Comparison of ENCODE assay signal across 23 cellular contexts in genomic region chr16:69921125-69921524, GRCh38. TPM values are rescaled to one million over a fixed set of nuclear protein-coding genes. Genes with fewer than 3 reads are reported as not detected.
DNase-seq lines count a peak whose midpoint lies in the region; ATAC-seq and TF ChIP-seq lines count a peak whose summit lies in the region.
"Had no signal": no experiment of that assay in that cellular context is flagged by ENCODE, and none has a peak within 500 bp of the region (broad histone marks: within the 10 kb centered on the region; RNA-seq: fewer than 3 reads in every experiment).

No MANE protein-coding gene starts in this region.

- BruUV-seq in mammary epithelial cell (replicated peaks; lab: Mats Ljungman, UMichigan): no TSS peak

- TF ChIP-seq CTCF in breast epithelium (IDR thresholded peaks at IDR 0.05) (no peak), mammary epithelial cell (conservative IDR thresholded peaks at IDR 0.05 in 1 of 2, IDR thresholded peaks at IDR 0.05 in 1 of 2; ENCODE audit: extremely low read depth in 1 of 2, insufficient read depth in 1 of 2, low read depth in 1 of 2, low read length in 2 of 2) (no peak), body of pancreas (IDR thresholded peaks at IDR 0.05) (no peak)

- TF ChIP-seq POLR2A in breast epithelium (IDR thresholded peaks at IDR 0.05) (no peak), body of pancreas (IDR thresholded peaks at IDR 0.05) (no peak)

- no peak overlapping the region for H3K4me3 ChIP-seq in breast epithelium
- H3K4me3 ChIP-seq in mammary epithelial cell (replicated peaks in 1 of 3; ENCODE audit: insufficient read depth in 1 of 3, low read depth in 2 of 3, low read length in 3 of 3): no peak overlapping the region
- no peak overlapping the region for H3K4me3 ChIP-seq in aorta (ENCODE audit: low read length in 2 of 2)
- no peak overlapping the region for H3K4me3 ChIP-seq in body of pancreas
- H3K4me3 ChIP-seq: MG63, right lobe of liver, SJCRH30, testis had no signal

- H3K27ac ChIP-seq in breast epithelium (peak overlapping the region; percentile 15 to 41), mammary epithelial cell (ENCODE audit: insufficient read depth, low read depth, low read length) (no peak overlapping the region), aorta (ENCODE audit: low read depth in 1 of 2, low read length in 2 of 2) (peak overlapping the region; percentile 88 to 99), body of pancreas (no peak overlapping the region)
- H3K27ac ChIP-seq: 22Rv1, neutrophil, right lobe of liver, SJCRH30, testis had no signal

- no peaks in the 10 kb centered on the region for H3K79me2 ChIP-seq in mammary epithelial cell (ENCODE audit: insufficient read depth, low read length)

- H3K36me3 ChIP-seq in breast epithelium (no peaks in the 10 kb centered on the region), mammary epithelial cell (ENCODE audit: insufficient read depth, low read length) (no peaks in the 10 kb centered on the region), aorta (ENCODE audit: control insufficient read depth in 1 of 2, insufficient read depth in 2 of 2, low read length in 1 of 2) (no peaks in the 10 kb centered on the region), body of pancreas (replicated peaks in 1 of 2; ENCODE audit: insufficient read depth in 1 of 2, low read depth in 2 of 2) (no peaks in the 10 kb centered on the region)
- H3K36me3 ChIP-seq: MG63, SJCRH30 had no signal

- H2AFZ ChIP-seq in mammary epithelial cell (ENCODE audit: low read depth, low read length): no peak overlapping the region

- no peaks in the 10 kb centered on the region for H4K20me1 ChIP-seq in mammary epithelial cell (ENCODE audit: insufficient read depth, low read length)

- 32% methylated on average over 2 of the region's 2 CpGs for WGBS in mammary epithelial cell (ENCODE audit: low coverage, missing lambda C conversion rate)
- WGBS in aorta, 2 donors: 4 to 6% methylated on average over 2 of the region's 2 CpGs
- WGBS in body of pancreas, 2 donors: 86 to 89% methylated on average over 2 of the region's 2 CpGs

- H3K27me3 ChIP-seq in breast epithelium (no peaks in the 10 kb centered on the region), mammary epithelial cell (ENCODE audit: insufficient read depth, low read length) (no peaks in the 10 kb centered on the region), aorta (ENCODE audit: control insufficient read depth in 1 of 2, insufficient read depth in 2 of 2, low read length in 1 of 2) (no peaks in the 10 kb centered on the region), body of pancreas (no peaks in the 10 kb centered on the region)
- H3K27me3 ChIP-seq: MG63, neutrophil, right lobe of liver, SJCRH30, testis had no signal

- DNase-seq in breast epithelium (ENCODE audit: low spot score in 2 of 2): no peak
- DNase-seq in mammary epithelial cell: no peak
- peak; percentile 82 for DNase-seq in epidermal melanocyte (ENCODE audit: insufficient read length, low spot score)
- DNase-seq in pons (ENCODE audit: low spot score): peak; percentile 46
- no peak for DNase-seq in aorta
- no peak for DNase-seq in body of pancreas
- DNase-seq: activated CD4-positive, alpha-beta T cell treated with anti-CD3 and anti-CD28 coated beads for 1 hour; activated CD8-positive, alpha-beta memory T cell treated with anti-CD3 and anti-CD28 coated beads, Interleukin-2, amount 10 ng/mL, durations not matched to agents 7 days and 5 days; C1 segment of cervical spinal cord; DMS153; erythroblast; MG63; NCI-H1930; NCI-H510A; right lobe of liver; SJCRH30; T-helper 9 cell; testis had no signal

- CTCF ChIA-PET in mammary epithelial cell (lab: Charles Lee; ENCODE audit: low non-redundant PET): no interaction called here

- H3K9me3 ChIP-seq in breast epithelium (no peaks in the 10 kb centered on the region), mammary epithelial cell (replicated peaks; ENCODE audit: insufficient read depth, low read length) (no peaks in the 10 kb centered on the region), aorta (ENCODE audit: control insufficient read depth, low read length) (no peaks in the 10 kb centered on the region), body of pancreas (no peaks in the 10 kb centered on the region)
- H3K9me3 ChIP-seq: MG63, neutrophil, right lobe of liver, SJCRH30, testis had no signal

- intact Hi-C loops in breast epithelium (cut with DNase I; ENCODE audit: low total_unique reads): no loop called here
- intact Hi-C loops in mammary epithelial cell (cut with micrococcal nuclease): no loop called here
- intact Hi-C loops in aorta (cut with DNase I): no loop called here
- intact Hi-C loops in body of pancreas (cut with DNase I): no loop called here

- no peak overlapping the region for H3K9ac ChIP-seq in mammary epithelial cell (ENCODE audit: insufficient read depth, low read length)

- in situ Hi-C loops in mammary epithelial cell (cut with MboI; ENCODE audit: low sequenced_read_pairs in 2 of 2): loop anchor here in 1 of 2 donors (10.0 kb wide), 1 partner anchor 126 kb away; no protein-coding TSS in a partner anchor

- H3K4me1 ChIP-seq in breast epithelium: peaks cover 0 to 3% of the 10 kb centered on the region in 2 donors
- H3K4me1 ChIP-seq in mammary epithelial cell (ENCODE audit: insufficient read depth, low read length): peaks cover 31% of the 10 kb centered on the region
- peaks cover 2 to 12% of the 10 kb centered on the region in 2 donors for H3K4me1 ChIP-seq in aorta (ENCODE audit: control insufficient read depth in 1 of 2, insufficient read depth in 2 of 2, low read length in 2 of 2)
- peaks cover 16% of the 10 kb centered on the region for H3K4me1 ChIP-seq in body of pancreas
- H3K4me1 ChIP-seq: right lobe of liver had no signal

- dilution Hi-C loops in mammary epithelial cell (cut with HindIII; ENCODE audit: low sequenced_read_pairs): no loop called here

- no peak overlapping the region for H3K4me2 ChIP-seq in mammary epithelial cell (ENCODE audit: insufficient read depth, low read depth, low read length)

- ATAC-seq in aorta (ENCODE audit: low FRiP score): peak; percentile 52
- ATAC-seq in GM21423 (IDR thresholded peaks at IDR 0.05; ENCODE audit: unreplicated experiment): no peak
- ATAC-seq in GM21737 (IDR thresholded peaks at IDR 0.05; ENCODE audit: unreplicated experiment): no peak
- ATAC-seq in body of pancreas: no peak
- ATAC-seq: activated CD8-positive, alpha-beta memory T cell treated with anti-CD3 and anti-CD28 coated beads, Interleukin-2, amount 10 ng/mL, durations not matched to agents 7 days and 5 days; HepG2; right lobe of liver had no signal

RNA-seq across cellular contexts. Expression of gene CLEC18A, which starts 30.0 kb away (rescaled TPM):
- 1 to 10 TPM in 2 of 3 donors, under 1 TPM in 1; 0.80 to 1.3 (median 1.0) TPM for total RNA-seq in breast epithelium
- 1 to 10 TPM in 1 of 2 donors, under 1 TPM in 1; 0.45 to 1.0 TPM for total RNA-seq in mammary epithelial cell
- polyA plus RNA-seq in mammary epithelial cell: 0.07 TPM
- not detected for polyA minus RNA-seq in mammary epithelial cell
- total RNA-seq in aorta: 1 to 10 TPM; 1.9 to 3.0 TPM
- 10 to 100 TPM in 1 of 2 donors, 1 to 10 TPM in 1; 2.6 to 41.6 TPM for polyA plus RNA-seq in aorta
- 1 to 10 TPM in 1 of 2 donors, under 1 TPM in 1; 0.33 to 2.1 TPM for total RNA-seq in body of pancreas

Comparison
In these comparisons a context has a peak if more than half of its experiments do, and no peak if none do; other contexts are left out.
1. H3K27ac ChIP-seq: peak in breast epithelium (2 of 2) and aorta (2 of 2); none in mammary epithelial cell (single experiment) and body of pancreas (0 of 4).
2. DNase-seq: peak in epidermal melanocyte (single experiment) and pons (single experiment); none in breast epithelium (0 of 2), mammary epithelial cell (single experiment), aorta (0 of 2) and body of pancreas (0 of 4).